In genomic region chr9:134709512-134710270, GRCh38 we compare ENCODE assay signal across 15 cellular contexts.
A peak's percentile ranks its signal among the peaks of the same experiment; 100 is the strongest.
DNase-seq lines count a peak whose midpoint lies in the region; ATAC-seq, FAIRE-seq and TF ChIP-seq lines count a peak whose summit lies in the region.
"Had no signal": no experiment of that assay in that cellular context is flagged by ENCODE, and none has a peak within 500 bp of the region (broad histone marks: within the 10 kb centered on the region; RNA-seq: fewer than 3 reads in every experiment).

No MANE protein-coding gene starts in this region.

- TF ChIP-seq POLR2A in heart left ventricle (IDR thresholded peaks at IDR 0.05) = no peak

- H3K36me3 ChIP-seq in ascending aorta (no peaks in the 10 kb centered on the region), heart left ventricle (peaks cover 0 to 12% (median 0%) of the 10 kb centered on the region in 9 donors)
- H3K36me3 ChIP-seq: gastrocnemius medialis, neutrophil had no signal

- peaks cover 30 to 41% of the 10 kb centered on the region in 2 donors for H3K4me1 ChIP-seq in ascending aorta
- H3K4me1 ChIP-seq in heart left ventricle = peaks cover 0 to 62% (median 26%) of the 10 kb centered on the region in 12 donors

- H3K27me3 Mint-ChIP-seq in osteocyte (ENCODE audit: unreplicated experiment) = no peaks in the 10 kb centered on the region
- no peaks in the 10 kb centered on the region for H3K27me3 Mint-ChIP-seq in activated T-helper 2 cell treated with anti-CD3 and anti-CD28 coated beads, Interferon-gamma antibody, Interleukin-2, Interleukin-4, amounts not matched to agents 10 μg/mL and 5 μg/mL and 100 μg/mL, durations not matched to agents 14 hours and 24 hours and 36 hours (ENCODE audit: low read depth)

- TF ChIP-seq CTCF in AG10803 (conservative IDR thresholded peaks at IDR 0.05; ENCODE audit: low read length) (no peak), ascending aorta (IDR thresholded peaks at IDR 0.05) (no peak), heart left ventricle (IDR thresholded peaks at IDR 0.05) (no peak), osteocyte (IDR thresholded peaks at IDR 0.05) (no peak)

- no peak overlapping the region for H3K4me3 Mint-ChIP-seq in osteocyte (ENCODE audit: unreplicated experiment)
- no peak overlapping the region for H3K4me3 Mint-ChIP-seq in activated T-helper 2 cell treated with anti-CD3 and anti-CD28 coated beads, Interferon-gamma antibody, Interleukin-2, Interleukin-4, amounts not matched to agents 10 μg/mL and 5 μg/mL and 100 μg/mL, durations not matched to agents 14 hours and 24 hours and 36 hours (ENCODE audit: low read depth)
- H3K4me3 Mint-ChIP-seq: activated CD8-positive, alpha-beta T cell treated with anti-CD3 and anti-CD28 coated beads, Interleukin-2, amount 10 ng/mL, durations not matched to agents 7 days and 5 days had no signal

- peak; percentile 34 to 74 (median 54) for ATAC-seq in heart left ventricle
- ATAC-seq: activated CD8-positive, alpha-beta T cell treated with anti-CD3 and anti-CD28 coated beads, Interleukin-2, amount 10 ng/mL, durations not matched to agents 7 days and 5 days had no signal

- no peak for FAIRE-seq in HTR-8/SVneo (lab: Jason Lieb, UNC)
- FAIRE-seq: colon had no signal

- peaks cover 30% of the 10 kb centered on the region for H3K36me3 Mint-ChIP-seq in osteocyte (ENCODE audit: unreplicated experiment)
- H3K36me3 Mint-ChIP-seq in activated T-helper 2 cell treated with anti-CD3 and anti-CD28 coated beads, Interferon-gamma antibody, Interleukin-2, Interleukin-4, amounts not matched to agents 10 μg/mL and 5 μg/mL and 100 μg/mL, durations not matched to agents 14 hours and 24 hours and 36 hours (ENCODE audit: low read depth) = no peaks in the 10 kb centered on the region

- H3K4me3 ChIP-seq in AG10803 (ENCODE audit: low read length) (no peak overlapping the region), ascending aorta (no peak overlapping the region), heart left ventricle (no peak overlapping the region)
- H3K4me3 ChIP-seq: gastrocnemius medialis had no signal

- H3K9me3 ChIP-seq in ascending aorta (no peaks in the 10 kb centered on the region), heart left ventricle (no peaks in the 10 kb centered on the region)
- H3K9me3 ChIP-seq: gastrocnemius medialis, neutrophil had no signal

- H3K9me3 Mint-ChIP-seq in osteocyte (ENCODE audit: unreplicated experiment) = no peaks in the 10 kb centered on the region
- peaks cover 14% of the 10 kb centered on the region for H3K9me3 Mint-ChIP-seq in activated T-helper 2 cell treated with anti-CD3 and anti-CD28 coated beads, Interferon-gamma antibody, Interleukin-2, Interleukin-4, amounts not matched to agents 10 μg/mL and 5 μg/mL and 100 μg/mL, durations not matched to agents 14 hours and 24 hours and 36 hours

- WGBS in heart left ventricle, 4 donors = 74 to 81% (median 80%) methylated on average over 26 to 29 of the region's 29 CpGs

- intact Hi-C loops in ascending aorta (cut with DNase I) (loop anchor here (5.0 kb wide), 1 partner anchor 252 kb away; no protein-coding TSS in a partner anchor), heart left ventricle (cut with DNase I) (loop anchor here in 2 of 10 donors (10.0 kb wide), 1 partner anchor 275 kb away; no protein-coding TSS in a partner anchor)
- intact Hi-C loops in activated T-helper 2 cell treated with anti-CD3 and anti-CD28 coated beads, Interferon-gamma antibody, Interleukin-2, Interleukin-4, amounts not matched to agents 10 μg/mL and 5 μg/mL and 100 μg/mL, durations not matched to agents 14 hours and 24 hours and 36 hours (cut with micrococcal nuclease) = no loop called here

- H3K27ac Mint-ChIP-seq in osteocyte (ENCODE audit: unreplicated experiment) = peak overlapping the region; percentile 79
- H3K27ac Mint-ChIP-seq in activated T-helper 2 cell treated with anti-CD3 and anti-CD28 coated beads, Interferon-gamma antibody, Interleukin-2, Interleukin-4, amounts not matched to agents 10 μg/mL and 5 μg/mL and 100 μg/mL, durations not matched to agents 14 hours and 24 hours and 36 hours = no peak overlapping the region
- H3K27ac Mint-ChIP-seq: activated CD8-positive, alpha-beta T cell treated with anti-CD3 and anti-CD28 coated beads, Interleukin-2, amount 10 ng/mL, durations not matched to agents 7 days and 5 days had no signal

- DNase-seq in AG10803 (ENCODE audit: low read depth) (peak; percentile 30), ascending aorta (ENCODE audit: low spot score in 2 of 2) (peak; percentile 30 to 80), heart left ventricle (peak; percentile 59 to 74 (median 68)), osteocyte (ENCODE audit: extremely low spot score, unreplicated experiment) (no peak), HTR-8/SVneo (ENCODE audit: insufficient read length, low spot score) (no peak), NCI-H146 treated with DMSO at 0.1 percent for 48 hours (lab: John Stamatoyannopoulos, UW; ENCODE audit: unreplicated experiment) (no peak), NCI-H187 (lab: John Stamatoyannopoulos, UW) (no peak)
- no peak for DNase-seq in activated T-helper 2 cell treated with anti-CD3 and anti-CD28 coated beads, Interferon-gamma antibody, Interleukin-2, Interleukin-4, amounts not matched to agents 10 μg/mL and 5 μg/mL and 100 μg/mL, durations not matched to agents 14 hours and 24 hours and 36 hours (ENCODE audit: low spot score)
- DNase-seq: ACHN; activated CD8-positive, alpha-beta T cell treated with anti-CD3 and anti-CD28 coated beads, Interleukin-2, amount 10 ng/mL, durations not matched to agents 7 days and 5 days; activated naive CD4-positive, alpha-beta T cell treated with Interleukin-2 at 50 U/mL for 16 hours; NCI-H2171 treated with DMSO at 0.1 percent for 48 hours had no signal

- H3K27me3 ChIP-seq in ascending aorta (no peaks in the 10 kb centered on the region), heart left ventricle (no peaks in the 10 kb centered on the region)
- H3K27me3 ChIP-seq: neutrophil had no signal

- peaks cover 70% of the 10 kb centered on the region for H3K4me1 Mint-ChIP-seq in osteocyte (ENCODE audit: unreplicated experiment)
- no peaks in the 10 kb centered on the region for H3K4me1 Mint-ChIP-seq in activated T-helper 2 cell treated with anti-CD3 and anti-CD28 coated beads, Interferon-gamma antibody, Interleukin-2, Interleukin-4, amounts not matched to agents 10 μg/mL and 5 μg/mL and 100 μg/mL, durations not matched to agents 14 hours and 24 hours and 36 hours (ENCODE audit: low read depth)

- peak overlapping the region; percentile 10 to 94 for H3K27ac ChIP-seq in ascending aorta
- H3K27ac ChIP-seq in heart left ventricle = peak overlapping the region in 8 of 12 donors; percentile 39 to 92 (median 72)
- H3K27ac ChIP-seq: gastrocnemius medialis, neutrophil had no signal

Comparison
In these comparisons a context has a peak if more than half of its experiments do, and no peak if none do; other contexts are left out.
1. DNase-seq: peak in AG10803 (single experiment), ascending aorta (2 of 2) and heart left ventricle (5 of 5); none in osteocyte (single experiment), HTR-8/SVneo (single experiment), NCI-H146 treated with DMSO at 0.1 percent for 48 hours (single experiment), NCI-H187 (0 of 2) and activated T-helper 2 cell treated with anti-CD3 and anti-CD28 coated beads, Interferon-gamma antibody, Interleukin-2, Interleukin-4, amounts not matched to agents 10 μg/mL and 5 μg/mL and 100 μg/mL, durations not matched to agents 14 hours and 24 hours and 36 hours (single experiment).